ENCODE assay signal across 24 cellular contexts in genomic region chr2:36300697-36301096, GRCh38.
"Had no signal": no experiment of that assay in that cellular context is flagged by ENCODE, and none has a peak within 500 bp of the region (broad histone marks: within the 10 kb centered on the region; RNA-seq: fewer than 3 reads in every experiment).

No MANE protein-coding gene starts in this region.

- ATAC-seq: body of pancreas; gastroesophageal sphincter; left cardiac atrium; left ventricle myocardium superior; mucosa of descending colon; natural killer cell treated with Interleukin-12 subunit alpha and Interleukin-12 subunit beta and Interleukin-15 and Interleukin-18, amount 100 ng/mL, for 72 hours; right cardiac atrium; upper lobe of right lung had no signal

- H3K4me2 ChIP-seq: hepatocyte had no signal

- H3K27me3 ChIP-seq: adrenal gland, body of pancreas, gastroesophageal sphincter, hepatocyte, suprapubic skin, tibial artery, upper lobe of right lung had no signal

- H2AFZ ChIP-seq: hepatocyte had no signal

- H3K27ac ChIP-seq: adrenal gland, body of pancreas, coronary artery, gastroesophageal sphincter, hepatocyte, suprapubic skin, tibial artery, upper lobe of right lung had no signal

- DNase-seq: activated B cell treated with CpG ODN at 0.5 μM for 24 hours; activated CD4-positive, alpha-beta T cell treated with anti-CD3 and anti-CD28 coated beads, Interleukin-2, amount 50 U/mL, for 1 hour; activated effector memory CD4-positive, alpha-beta T cell treated with Interleukin-2 at 50 U/mL for 16 hours; activated naive CD4-positive, alpha-beta T cell treated with anti-CD3 and anti-CD28 coated beads for 36 hours; activated naive CD8-positive, alpha-beta T cell treated with anti-CD3 and anti-CD28 coated beads for 36 hours; adrenal gland; aorta; body of pancreas; cerebellar nuclear complex; left cardiac atrium; left ventricle myocardium superior; mucosa of descending colon; posterior cingulate gyrus; right cardiac atrium; stimulated activated CD4-positive, alpha-beta T cell treated with anti-CD3 and anti-CD28 coated beads, Interleukin-15, amount 100 ng/mL, for 24 hours; stimulated activated CD4-positive, alpha-beta T cell treated with anti-CD3 and anti-CD28 coated beads, Interleukin-2, amount 100 ng/mL, for 24 hours; stimulated activated naive CD4-positive, alpha-beta T cell; tibial artery; upper lobe of right lung had no signal

- H3K79me2 ChIP-seq: hepatocyte had no signal

- H3K36me3 ChIP-seq: adrenal gland, gastroesophageal sphincter, suprapubic skin, tibial artery, upper lobe of right lung had no signal

- H3K4me3 ChIP-seq: adrenal gland, body of pancreas, coronary artery, gastroesophageal sphincter, hepatocyte, mucosa of descending colon, suprapubic skin, tibial artery, upper lobe of right lung had no signal

- H3K9me3 ChIP-seq: adrenal gland, body of pancreas, gastroesophageal sphincter, mucosa of descending colon, suprapubic skin, tibial artery, upper lobe of right lung had no signal
